ENCODE assay signal across 9 cellular contexts in genomic region chr15:41331281-41331680, GRCh38. TPM values are rescaled to one million over a fixed set of nuclear protein-coding genes. Genes with fewer than 3 reads are reported as not detected.
DNase-seq lines count a peak whose midpoint lies in the region; ATAC-seq, FAIRE-seq and TF ChIP-seq lines count a peak whose summit lies in the region.
"Had no signal": no experiment of that assay in that cellular context is flagged by ENCODE, and none has a peak within 500 bp of the region (broad histone marks: within the 10 kb centered on the region; RNA-seq: fewer than 3 reads in every experiment).

No MANE protein-coding gene starts in this region.

- no peak for FAIRE-seq in RCC 7860 (lab: Jason Lieb, UNC)

- in situ Hi-C loops in Panc1 (cut with HindIII; ENCODE audit: low pct_unique_long_range_greater_than_20kb, low sequenced_read_pairs) = no loop called here

- DNase-seq in activated CD8-positive, alpha-beta memory T cell treated with anti-CD3 and anti-CD28 coated beads, Interleukin-2, amount 10 ng/mL, durations not matched to agents 7 days and 5 days = no peak
- no peak for DNase-seq in activated CD8-positive, alpha-beta memory T cell treated with anti-CD3 and anti-CD28 coated beads, Interleukin-2, amount 50 U/mL, for 48 hours
- no peak for DNase-seq in Panc1 (ENCODE audit: low read depth, low spot score)
- no peak for DNase-seq in fibroblast of villous mesenchyme (ENCODE audit: low read depth)
- DNase-seq in smooth muscle cell (lab: John Stamatoyannopoulos, UW; ENCODE audit: unreplicated experiment) = no peak
- no peak for DNase-seq in LoVo (ENCODE audit: low spot score)
- DNase-seq in retina = no peak
- DNase-seq in RCC 7860 (ENCODE audit: low spot score) = no peak

- H3K79me2 ChIP-seq in smooth muscle cell (ENCODE audit: low read depth) = peaks cover 24% of the 10 kb centered on the region

- H3K4me1 ChIP-seq in Panc1 (ENCODE audit: control insufficient read depth, insufficient read depth, low read length) = peaks cover 9% of the 10 kb centered on the region
- peaks cover 14% of the 10 kb centered on the region for H3K4me1 ChIP-seq in smooth muscle cell (ENCODE audit: low read depth)

- no peak for ATAC-seq in activated CD8-positive, alpha-beta memory T cell treated with anti-CD3 and anti-CD28 coated beads, Interleukin-2, amount 10 ng/mL, durations not matched to agents 7 days and 5 days
- no peak for ATAC-seq in Panc1

- peak overlapping the region; percentile 80 to 88 for H3K4me3 ChIP-seq in Panc1 (ENCODE audit: low read depth in 2 of 2, low read length in 2 of 2)
- H3K4me3 ChIP-seq in fibroblast of villous mesenchyme (ENCODE audit: low read depth, low read length) = peak overlapping the region; percentile 91
- H3K4me3 ChIP-seq in smooth muscle cell = peak overlapping the region; percentile 96

- 70% methylated on average over 6 of the region's 6 CpGs for whole genome bisulfite sequencing in smooth muscle cell (ENCODE audit: low lambda C conversion rate)

- no peaks in the 10 kb centered on the region for H3K27me3 Mint-ChIP-seq in activated CD8-positive, alpha-beta memory T cell treated with anti-CD3 and anti-CD28 coated beads, Interleukin-2, amount 10 ng/mL, durations not matched to agents 7 days and 5 days

- H3K4me3 Mint-ChIP-seq in activated CD8-positive, alpha-beta memory T cell treated with anti-CD3 and anti-CD28 coated beads, Interleukin-2, amount 10 ng/mL, durations not matched to agents 7 days and 5 days = peak overlapping the region; percentile 100

- H3K4me1 Mint-ChIP-seq in activated CD8-positive, alpha-beta memory T cell treated with anti-CD3 and anti-CD28 coated beads, Interleukin-2, amount 10 ng/mL, durations not matched to agents 7 days and 5 days = peaks cover 25% of the 10 kb centered on the region

- H3K9me3 Mint-ChIP-seq in activated CD8-positive, alpha-beta memory T cell treated with anti-CD3 and anti-CD28 coated beads, Interleukin-2, amount 10 ng/mL, durations not matched to agents 7 days and 5 days (ENCODE audit: low read depth) = no peaks in the 10 kb centered on the region

- peak overlapping the region; percentile 96 for H2AFZ ChIP-seq in smooth muscle cell (ENCODE audit: low read depth)

- H3K9ac ChIP-seq in smooth muscle cell (ENCODE audit: low read depth) = no peak overlapping the region

- no peaks in the 10 kb centered on the region for H3K27me3 ChIP-seq in Panc1 (ENCODE audit: control insufficient read depth, insufficient read depth, low read length)
- H3K27me3 ChIP-seq in smooth muscle cell (ENCODE audit: low read depth) = no peaks in the 10 kb centered on the region
- H3K27me3 ChIP-seq: tibial artery had no signal

- BruUV-seq in Panc1 (replicated peaks; lab: Mats Ljungman, UMichigan) = no TSS peak

- no peaks in the 10 kb centered on the region for H4K20me1 ChIP-seq in smooth muscle cell (ENCODE audit: low read depth)

- POLR2A ChIA-PET in Panc1 (lab: Charles Lee) = no interaction called here

- peak overlapping the region; percentile 87 for H3K4me2 ChIP-seq in smooth muscle cell

- H3K27ac ChIP-seq in Panc1 (ENCODE audit: low read length) (peak overlapping the region; percentile 92), smooth muscle cell (ENCODE audit: low read depth) (no peak overlapping the region)

- H3K36me3 Mint-ChIP-seq in activated CD8-positive, alpha-beta memory T cell treated with anti-CD3 and anti-CD28 coated beads, Interleukin-2, amount 10 ng/mL, durations not matched to agents 7 days and 5 days = peaks cover 38% of the 10 kb centered on the region

- TF ChIP-seq CTCF in Panc1 (IDR thresholded peaks at IDR 0.05) = no peak
- TF ChIP-seq CTCF in fibroblast of villous mesenchyme (IDR thresholded peaks at IDR 0.05; ENCODE audit: insufficient read depth, low read depth, low read length) = no peak
- TF ChIP-seq CTCF in smooth muscle cell (IDR thresholded peaks at IDR 0.05; ENCODE audit: borderline replicate concordance, insufficient read depth, poor library complexity, severe bottlenecking) = no peak

- H3F3A ChIP-seq in smooth muscle cell (ENCODE audit: low read depth) = no peaks in the 10 kb centered on the region

- CTCF ChIA-PET in activated CD8-positive, alpha-beta memory T cell treated with anti-CD3 and anti-CD28 coated beads, Interleukin-2, amount 10 ng/mL, durations not matched to agents 7 days and 5 days (lab: Charles Lee) = interaction anchor here (0.9 to 1.3 kb wide), 2 partner anchors 31 to 459 kb away, joined by 3 to 4 read pairs; no protein-coding TSS in a partner anchor
- CTCF ChIA-PET in Panc1 (lab: Charles Lee) = interaction anchor here (0.9 kb wide), 1 partner anchor 18 kb away, joined by 3 read pairs; no protein-coding TSS in a partner anchor

- peak overlapping the region; percentile 100 for H3K27ac Mint-ChIP-seq in activated CD8-positive, alpha-beta memory T cell treated with anti-CD3 and anti-CD28 coated beads, Interleukin-2, amount 10 ng/mL, durations not matched to agents 7 days and 5 days

- intact Hi-C loops in Panc1 (cut with micrococcal nuclease; ENCODE audit: unreplicated experiment) = no loop called here

- H3K9me3 ChIP-seq in Panc1 (ENCODE audit: control insufficient read depth, insufficient read depth, low read depth, low read length) = no peaks in the 10 kb centered on the region
- no peaks in the 10 kb centered on the region for H3K9me3 ChIP-seq in smooth muscle cell (replicated peaks; ENCODE audit: low read depth)
- H3K9me3 ChIP-seq: tibial artery had no signal

- H3K36me3 ChIP-seq in Panc1 (ENCODE audit: control insufficient read depth, insufficient read depth, low read length) (peaks cover 7% of the 10 kb centered on the region), smooth muscle cell (ENCODE audit: low read depth) (no peaks in the 10 kb centered on the region)
- H3K36me3 ChIP-seq: tibial artery had no signal

RNA-seq across cellular contexts. Expression of gene OIP5, which starts 1.1 kb away (rescaled TPM):
- 10 to 100 TPM; 21.1 to 21.2 TPM for total RNA-seq in activated CD8-positive, alpha-beta memory T cell treated with anti-CD3 and anti-CD28 coated beads, Interleukin-2, amount 10 ng/mL, durations not matched to agents 7 days and 5 days
- total RNA-seq in Panc1 (2021; ENCODE audit: unreplicated experiment) (26.7 TPM), fibroblast of villous mesenchyme (2.6 and 8.6 TPM in 2 replicates), smooth muscle cell (4.2 and 4.9 TPM in 2 replicates)
- polyA plus RNA-seq in Panc1 (2012; ENCODE audit: insufficient read length) = 12.8 TPM
- polyA plus RNA-seq in smooth muscle cell = 4.3 and 5.6 TPM in 2 replicates

RNA-seq across cellular contexts. Expression of gene NUSAP1, which starts 1.4 kb away (rescaled TPM):
- total RNA-seq in activated CD8-positive, alpha-beta memory T cell treated with anti-CD3 and anti-CD28 coated beads, Interleukin-2, amount 10 ng/mL, durations not matched to agents 7 days and 5 days = 100 to 1,000 TPM; 234 to 334 TPM
- total RNA-seq in Panc1 (2021; ENCODE audit: unreplicated experiment) (127 TPM), fibroblast of villous mesenchyme (28.3 and 59.2 TPM in 2 replicates), smooth muscle cell (20.7 and 39.1 TPM in 2 replicates)
- polyA plus RNA-seq in Panc1 (2012; ENCODE audit: insufficient read length) = 36.1 TPM
- polyA plus RNA-seq in smooth muscle cell = 19.2 and 26.6 TPM in 2 replicates
